18 cellular contexts compared by ENCODE assay signal in genomic region chr10:79262959-79263746, GRCh38.
DNase-seq lines count a peak whose midpoint lies in the region; ATAC-seq, FAIRE-seq and TF ChIP-seq lines count a peak whose summit lies in the region.
"Had no signal": no experiment of that assay in that cellular context is flagged by ENCODE, and none has a peak within 500 bp of the region (broad histone marks: within the 10 kb centered on the region; RNA-seq: fewer than 3 reads in every experiment).

No MANE protein-coding gene starts in this region.

- POLR2A ChIA-PET in OCI-LY7 (lab: Charles Lee), result interaction anchor here (0.9 to 6.2 kb wide), 5 partner anchors 13 to 23 kb away, joined by 3 to 60 read pairs (median 6); no protein-coding TSS in a partner anchor
- POLR2A ChIA-PET in CD4-positive, alpha-beta memory T cell (lab: Charles Lee; ENCODE audit: partially characterized antibody), result no interaction called here

- H3K27ac ChIP-seq in OCI-LY7 (ENCODE audit: low read depth, low read length, poor library complexity, severe bottlenecking), result peak overlapping the region; percentile 44
- H3K27ac ChIP-seq in CD4-positive, alpha-beta memory T cell (ENCODE audit: low read depth, low read length), result no peak overlapping the region
- H3K27ac ChIP-seq: colonic mucosa, right atrium auricular region had no signal

- H3K9me2 ChIP-seq in OCI-LY7 (ENCODE audit: insufficient read depth, low read length), result no peaks in the 10 kb centered on the region

- no peak overlapping the region for H2AFZ ChIP-seq in OCI-LY7 (ENCODE audit: low read length)

- TF ChIP-seq POLR2A in GM12892 (IDR thresholded peaks at IDR 0.05; ENCODE audit: low read depth, low read length), result no peak

- H3K27me3 ChIP-seq in CD4-positive, alpha-beta memory T cell (ENCODE audit: insufficient read depth, low read length), result no peaks in the 10 kb centered on the region
- H3K27me3 ChIP-seq: colonic mucosa, right atrium auricular region, thyroid gland had no signal

- H3K4me1 Mint-ChIP-seq in glutamatergic neuron (ENCODE audit: low read depth, unreplicated experiment), result peaks cover 78% of the 10 kb centered on the region
- H3K4me1 Mint-ChIP-seq in stimulated activated memory B cell treated with anti-CD40 and anti-IgM and Interleukin-4, amounts not matched to agents 10 μg/mL and 1 μg/mL and 100 μg/mL, for 72 hours, result peaks cover 100% of the 10 kb centered on the region
- peaks cover 9 to 25% (median 15%) of the 10 kb centered on the region in 4 donors for H3K4me1 Mint-ChIP-seq in CD4-positive, alpha-beta memory T cell

- H3K27ac Mint-ChIP-seq in glutamatergic neuron (ENCODE audit: unreplicated experiment), result peak overlapping the region; percentile 98
- peak overlapping the region; percentile 98 for H3K27ac Mint-ChIP-seq in stimulated activated memory B cell treated with anti-CD40 and anti-IgM and Interleukin-4, amounts not matched to agents 10 μg/mL and 1 μg/mL and 100 μg/mL, for 72 hours
- peak overlapping the region in 1 of 7 donors; percentile 47 for H3K27ac Mint-ChIP-seq in CD4-positive, alpha-beta memory T cell
- H3K27ac Mint-ChIP-seq: activated T-helper 2 cell treated with anti-CD3 and anti-CD28 coated beads, Interferon-gamma antibody, Interleukin-2, Interleukin-4, amounts not matched to agents 10 μg/mL and 5 μg/mL and 100 μg/mL, durations not matched to agents 14 hours and 24 hours and 36 hours had no signal

- peak overlapping the region; percentile 33 for H3K4me3 Mint-ChIP-seq in glutamatergic neuron (ENCODE audit: unreplicated experiment)
- H3K4me3 Mint-ChIP-seq in stimulated activated memory B cell treated with anti-CD40 and anti-IgM and Interleukin-4, amounts not matched to agents 10 μg/mL and 1 μg/mL and 100 μg/mL, for 72 hours, result no peak overlapping the region
- H3K4me3 Mint-ChIP-seq in CD4-positive, alpha-beta memory T cell, result no peak overlapping the region

- H3K4me2 ChIP-seq in OCI-LY7 (ENCODE audit: low read length), result peak overlapping the region; percentile 39

- H3K79me2 ChIP-seq in OCI-LY7 (ENCODE audit: insufficient read depth, low read depth, low read length), result peaks cover 53% of the 10 kb centered on the region; the same call in 1 of the 2 replicates

- H3K9me3 Mint-ChIP-seq in glutamatergic neuron (ENCODE audit: unreplicated experiment), result peaks cover 56% of the 10 kb centered on the region
- no peaks in the 10 kb centered on the region for H3K9me3 Mint-ChIP-seq in stimulated activated memory B cell treated with anti-CD40 and anti-IgM and Interleukin-4, amounts not matched to agents 10 μg/mL and 1 μg/mL and 100 μg/mL, for 72 hours
- no peaks in the 10 kb centered on the region for H3K9me3 Mint-ChIP-seq in CD4-positive, alpha-beta memory T cell
- H3K9me3 Mint-ChIP-seq: activated T-helper 2 cell treated with anti-CD3 and anti-CD28 coated beads, Interferon-gamma antibody, Interleukin-2, Interleukin-4, amounts not matched to agents 10 μg/mL and 5 μg/mL and 100 μg/mL, durations not matched to agents 14 hours and 24 hours and 36 hours had no signal

- TF ChIP-seq CTCF in OCI-LY7 (conservative IDR thresholded peaks at IDR 0.05; ENCODE audit: low read length) (no peak), glutamatergic neuron (IDR thresholded peaks at IDR 0.05; ENCODE audit: partially characterized antibody, unreplicated experiment) (no peak)

- BruUV-seq in OCI-LY7 (replicated peaks; lab: Mats Ljungman, UMichigan), result no TSS peak

- H3K4me3 ChIP-seq in OCI-LY7 (ENCODE audit: low read depth, low read length, poor library complexity, severe bottlenecking), result no peak overlapping the region
- H3K4me3 ChIP-seq in CD4-positive, alpha-beta memory T cell (ENCODE audit: low read length in 2 of 2), result no peak overlapping the region
- H3K4me3 ChIP-seq: colonic mucosa, right atrium auricular region, thyroid gland had no signal

- DNase-seq in GM12892 (ENCODE audit: insufficient read length), result no peak
- no peak for DNase-seq in OCI-LY7 (ENCODE audit: low spot score)
- DNase-seq in glutamatergic neuron, result no peak
- DNase-seq in GM03348 (ENCODE audit: low spot score), result no peak
- no peak for DNase-seq in SIG-M5 (lab: John Stamatoyannopoulos, UW)
- DNase-seq in CD4-positive, alpha-beta memory T cell, result no peak
- DNase-seq: activated CD4-positive, alpha-beta T cell treated with anti-CD3 and anti-CD28 coated beads for 48 hours; colonic mucosa; foreskin fibroblast; hippocampal formation; NCI-H1436 treated with DMSO at 0.1 percent for 48 hours; NCI-H2227 treated with DMSO at 0.1 percent for 48 hours had no signal

- H3K27me3 Mint-ChIP-seq in glutamatergic neuron (ENCODE audit: unreplicated experiment), result peaks cover 46% of the 10 kb centered on the region
- no peaks in the 10 kb centered on the region for H3K27me3 Mint-ChIP-seq in stimulated activated memory B cell treated with anti-CD40 and anti-IgM and Interleukin-4, amounts not matched to agents 10 μg/mL and 1 μg/mL and 100 μg/mL, for 72 hours
- no peaks in the 10 kb centered on the region for H3K27me3 Mint-ChIP-seq in CD4-positive, alpha-beta memory T cell

- peaks cover 56% of the 10 kb centered on the region for H3K4me1 ChIP-seq in OCI-LY7 (ENCODE audit: insufficient read depth, low read length, poor library complexity, severe bottlenecking)
- H3K4me1 ChIP-seq in CD4-positive, alpha-beta memory T cell (ENCODE audit: insufficient read depth, low read length), result peaks cover 19% of the 10 kb centered on the region
- H3K4me1 ChIP-seq: colonic mucosa had no signal

- no peak for ATAC-seq in stimulated activated memory B cell treated with anti-CD40 and anti-IgM and Interleukin-4, amounts not matched to agents 10 μg/mL and 1 μg/mL and 100 μg/mL, for 72 hours

- CTCF ChIA-PET in OCI-LY7 (lab: Charles Lee; ENCODE audit: unreplicated experiment), result no interaction called here
- CTCF ChIA-PET in CD4-positive, alpha-beta memory T cell (lab: Charles Lee; ENCODE audit: partially characterized antibody), result no interaction called here

- no peaks in the 10 kb centered on the region for H3K9me3 ChIP-seq in OCI-LY7 (ENCODE audit: low read length)
- H3K9me3 ChIP-seq in CD4-positive, alpha-beta memory T cell (ENCODE audit: control insufficient read depth in 1 of 2, low read length in 2 of 2), result no peaks in the 10 kb centered on the region
- H3K9me3 ChIP-seq: colonic mucosa, right atrium auricular region, thyroid gland had no signal

- intact Hi-C loops in OCI-LY7 (cut with micrococcal nuclease; ENCODE audit: unreplicated experiment), result no loop called here
- intact Hi-C loops in CD4-positive, alpha-beta memory T cell (cut with micrococcal nuclease), result no loop called here

- H3K36me3 ChIP-seq in OCI-LY7 (ENCODE audit: insufficient read depth, low read length), result peaks cover 14% of the 10 kb centered on the region; the same call in 1 of the 2 replicates
- no peaks in the 10 kb centered on the region for H3K36me3 ChIP-seq in CD4-positive, alpha-beta memory T cell (ENCODE audit: insufficient read depth, low read length)
- H3K36me3 ChIP-seq: colonic mucosa, right atrium auricular region, thyroid gland had no signal

- FAIRE-seq in GM12892 (lab: Jason Lieb, UNC), result peak; percentile 17
- FAIRE-seq: H1, keratinocyte had no signal

- H3K36me3 Mint-ChIP-seq in glutamatergic neuron (ENCODE audit: unreplicated experiment), result no peaks in the 10 kb centered on the region
- peaks cover 31% of the 10 kb centered on the region for H3K36me3 Mint-ChIP-seq in stimulated activated memory B cell treated with anti-CD40 and anti-IgM and Interleukin-4, amounts not matched to agents 10 μg/mL and 1 μg/mL and 100 μg/mL, for 72 hours
- peaks cover 0 to 11% of the 10 kb centered on the region in 2 donors for H3K36me3 Mint-ChIP-seq in CD4-positive, alpha-beta memory T cell

- peaks cover 24% of the 10 kb centered on the region for H4K20me1 ChIP-seq in OCI-LY7 (ENCODE audit: insufficient read depth, low read length)
